ENCODE assay signal across 10 cellular contexts in the genomic region with DNA sequence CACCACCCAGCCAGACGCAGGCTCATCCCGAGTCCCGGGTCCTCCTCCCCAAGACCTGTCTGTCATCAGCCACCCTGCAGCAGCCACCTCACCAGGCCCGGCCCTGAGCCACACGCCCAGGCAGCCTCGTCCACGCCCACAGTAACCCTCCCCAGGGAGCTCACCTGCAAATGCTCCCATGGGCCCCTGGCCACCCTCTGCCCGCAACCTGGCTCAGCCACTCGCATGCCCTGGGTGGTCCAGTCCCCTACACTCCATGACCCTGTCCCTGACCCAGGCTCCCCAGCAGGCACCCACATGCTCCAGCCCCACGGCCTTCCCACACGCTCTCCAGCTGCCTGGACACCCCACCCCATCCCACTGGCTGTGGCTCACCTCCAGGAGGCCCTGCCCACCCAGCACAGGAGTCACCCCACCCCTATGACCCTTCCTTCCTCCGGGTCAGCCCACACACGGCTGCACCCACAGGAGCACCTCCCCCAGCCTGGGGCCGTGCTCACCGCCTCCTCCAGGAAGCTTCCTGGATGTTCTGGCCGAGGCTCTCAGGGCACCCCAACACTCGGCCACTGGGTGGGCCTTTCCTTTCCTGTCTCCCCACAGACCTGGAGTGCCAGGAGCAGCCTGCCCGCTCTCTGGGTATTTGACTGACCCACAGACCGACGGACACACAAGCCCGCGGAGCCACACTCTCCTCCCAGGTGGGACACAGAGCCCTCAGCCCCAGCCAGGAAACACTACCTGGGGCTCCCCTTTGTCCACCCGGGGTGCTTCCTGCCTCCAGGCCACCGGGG. TPM values are rescaled to one million over a fixed set of nuclear protein-coding genes. Genes with fewer than 3 reads are reported as not detected.
DNase-seq lines count a peak whose midpoint lies in the region; ATAC-seq and TF ChIP-seq lines count a peak whose summit lies in the region.
"Had no signal": no experiment of that assay in that cellular context is flagged by ENCODE, and none has a peak within 500 bp of the region (broad histone marks: within the 10 kb centered on the region; RNA-seq: fewer than 3 reads in every experiment).

No MANE protein-coding gene starts in this region.

- H3K4me1 Mint-ChIP-seq in MCF 10A (ENCODE audit: insufficient read depth, unreplicated experiment): peaks cover 17% of the 10 kb centered on the region
- peaks cover 37% of the 10 kb centered on the region for H3K4me1 Mint-ChIP-seq in activated naive CD8-positive, alpha-beta T cell (ENCODE audit: low read depth)

- H3K27me3 Mint-ChIP-seq in MCF 10A (ENCODE audit: insufficient read depth, unreplicated experiment): no peaks in the 10 kb centered on the region
- H3K27me3 Mint-ChIP-seq in activated naive CD8-positive, alpha-beta T cell: no peaks in the 10 kb centered on the region

- H3K4me1 ChIP-seq in breast epithelium (peaks cover 16 to 46% of the 10 kb centered on the region in 2 donors), transverse colon (peaks cover 47 to 55% (median 52%) of the 10 kb centered on the region in 4 donors)

- POLR2A ChIA-PET in MCF 10A (lab: Yijun Ruan, JAX): interaction anchor here (0.7 to 2.3 kb wide), 6 partner anchors 10 to 867 kb away, joined by 3 to 17 read pairs (median 6); a partner anchor contains a TSS

- H3K4me3 ChIP-seq in breast epithelium: peak overlapping the region in 1 of 3 donors; percentile 58
- peak overlapping the region in 1 of 4 donors; percentile 0 for H3K4me3 ChIP-seq in transverse colon

- peak overlapping the region; percentile 66 for H3K4me3 Mint-ChIP-seq in MCF 10A (ENCODE audit: unreplicated experiment)
- H3K4me3 Mint-ChIP-seq in activated naive CD8-positive, alpha-beta T cell: peak overlapping the region; percentile 65

- TF ChIP-seq EP300 in transverse colon (IDR thresholded peaks at IDR 0.05; ENCODE audit: low read depth): no peak

- peak; percentile 55 for DNase-seq in MCF 10A (ENCODE audit: unreplicated experiment)
- DNase-seq in breast epithelium (ENCODE audit: low spot score in 2 of 2): no peak
- peak; percentile 73 to 82 for DNase-seq in left colon
- DNase-seq in transverse colon: peak; percentile 71
- DNase-seq in NCI-H774 (lab: John Stamatoyannopoulos, UW): no peak
- no peak for DNase-seq in iPS-NIHi7 (ENCODE audit: extremely low spot score)
- no peak for DNase-seq in stimulated activated CD4-positive, alpha-beta T cell treated with anti-CD3 and anti-CD28 coated beads, Interleukin-2, amount 100 ng/mL, for 48 hours
- DNase-seq: DMS79, NCI-H82 had no signal

- peak overlapping the region in 1 of 2 donors; percentile 77 for H3K27ac ChIP-seq in breast epithelium
- peak overlapping the region; percentile 37 to 70 (median 60) for H3K27ac ChIP-seq in transverse colon

- CTCF ChIA-PET in MCF 10A (lab: Yijun Ruan, JAX): interaction anchor here (0.6 kb wide), 1 partner anchor 236 kb away, joined by 3 read pairs; no protein-coding TSS in a partner anchor

- no TSS peak for BruUV-seq in MCF 10A (replicated peaks; lab: Mats Ljungman, UMichigan)

- H3K9me3 ChIP-seq in breast epithelium (no peaks in the 10 kb centered on the region), transverse colon (no peaks in the 10 kb centered on the region)

- TF ChIP-seq POLR2A in breast epithelium (IDR thresholded peaks at IDR 0.05) (no peak), transverse colon (IDR thresholded peaks at IDR 0.05) (no peak)

- peaks cover 42% of the 10 kb centered on the region for H3K36me3 Mint-ChIP-seq in MCF 10A (ENCODE audit: insufficient read depth, unreplicated experiment)
- no peaks in the 10 kb centered on the region for H3K36me3 Mint-ChIP-seq in activated naive CD8-positive, alpha-beta T cell

- H3K27me3 ChIP-seq in breast epithelium (no peaks in the 10 kb centered on the region), transverse colon (no peaks in the 10 kb centered on the region)

- 53% methylated on average over 24 of the region's 24 CpGs; no CpG with 5 or more reads in 1 of the 2 donors for WGBS in transverse colon (ENCODE audit: low coverage in 1 of 2), 2 donors

- H3K36me3 ChIP-seq in breast epithelium (peaks cover 1% of the 10 kb centered on the region), transverse colon (peaks cover 0 to 9% (median 2%) of the 10 kb centered on the region in 4 donors)

- H3K9me3 Mint-ChIP-seq in MCF 10A (ENCODE audit: unreplicated experiment): no peaks in the 10 kb centered on the region
- H3K9me3 Mint-ChIP-seq in activated naive CD8-positive, alpha-beta T cell (ENCODE audit: low read depth): no peaks in the 10 kb centered on the region

- intact Hi-C loops in MCF 10A (cut with micrococcal nuclease): no loop called here
- intact Hi-C loops in breast epithelium (cut with DNase I; ENCODE audit: low total_unique reads): loop anchor here (10.0 kb wide), 1 partner anchor 207 kb away; no protein-coding TSS in a partner anchor
- intact Hi-C loops in left colon (cut with DNase I, micrococcal nuclease): no loop called here
- intact Hi-C loops in transverse colon (cut with DNase I; ENCODE audit: low total_unique reads): no loop called here

- in situ Hi-C loops in transverse colon (cut with MboI; ENCODE audit: low pct_ligation_motif_present in 1 of 4, low pct_unique_long_range_greater_than_20kb in 1 of 4, low sequenced_read_pairs in 3 of 4): no loop called here

- H3K27ac Mint-ChIP-seq in MCF 10A (ENCODE audit: low read depth, unreplicated experiment): peak overlapping the region; percentile 85
- peak overlapping the region; percentile 66 for H3K27ac Mint-ChIP-seq in activated naive CD8-positive, alpha-beta T cell

- TF ChIP-seq CTCF in MCF 10A (IDR thresholded peaks at IDR 0.05; ENCODE audit: unreplicated experiment): no peak
- TF ChIP-seq CTCF in breast epithelium (IDR thresholded peaks at IDR 0.05): no peak
- no peak for TF ChIP-seq CTCF in transverse colon (IDR thresholded peaks at IDR 0.05)

- ATAC-seq in left colon: peak; percentile 58

RNA-seq across cellular contexts. Expression of a gene that starts 3.6 kb away (rescaled TPM):
- total RNA-seq in MCF 10A (2022): 130 and 146 TPM in 2 replicates
- total RNA-seq in breast epithelium: 100 to 1,000 TPM; 112 to 156 (median 153) TPM
- total RNA-seq in left colon: 100 to 1,000 TPM; 185 to 224 TPM
- total RNA-seq in transverse colon: 100 to 1,000 TPM; 226 to 676 (median 303) TPM

RNA-seq across cellular contexts. Expression of a gene that starts 4.0 kb away (rescaled TPM):
- not detected in 2 replicates for total RNA-seq in MCF 10A (2022)
- not detected for total RNA-seq in breast epithelium
- total RNA-seq in left colon: not detected
- total RNA-seq in transverse colon: not detected

RNA-seq across cellular contexts. Expression of a gene that starts 9.1 kb away (rescaled TPM):
- total RNA-seq in MCF 10A (2022): 112 and 166 TPM in 2 replicates
- total RNA-seq in breast epithelium: 10 to 100 TPM; 70.4 to 74.1 (median 70.7) TPM
- 100 to 1,000 TPM in 1 of 2 donors, 10 to 100 TPM in 1; 76.6 to 106 TPM for total RNA-seq in left colon
- 10 to 100 TPM; 39.2 to 57.6 (median 48.2) TPM for total RNA-seq in transverse colon

RNA-seq across cellular contexts. Expression of a gene that starts 17.1 kb away (rescaled TPM):
- total RNA-seq in MCF 10A (2022) (not detected in 2 replicates), breast epithelium (1 to 10 TPM in 1 of 3 donors, not detected in 2; 2.6 TPM), left colon (not detected), transverse colon (1 to 10 TPM in 1 of 4 donors, not detected in 3; 1.6 TPM)

RNA-seq across cellular contexts. Expression of a gene that starts 22.6 kb away (rescaled TPM):
- total RNA-seq in MCF 10A (2022) (10.3 and 18.2 TPM in 2 replicates), breast epithelium (10 to 100 TPM in 2 of 3 donors, 1 to 10 TPM in 1; 8.0 to 31.8 (median 26.5) TPM), left colon (10 to 100 TPM; 23.3 to 35.1 TPM), transverse colon (100 to 1,000 TPM in 1 of 4 donors, 10 to 100 TPM in 3; 47.1 to 128 (median 82.0) TPM)

Comparison
In these comparisons a context has a peak if more than half of its experiments do, and no peak if none do; other contexts are left out.
1. DNase-seq: peak in MCF 10A (single experiment), left colon (2 of 2) and transverse colon (single experiment); none in breast epithelium (0 of 2), NCI-H774 (single experiment), iPS-NIHi7 (single experiment) and stimulated activated CD4-positive, alpha-beta T cell treated with anti-CD3 and anti-CD28 coated beads, Interleukin-2, amount 100 ng/mL, for 48 hours (0 of 2).